ENCODE assay signal across 1 cellular context in the genomic region with DNA sequence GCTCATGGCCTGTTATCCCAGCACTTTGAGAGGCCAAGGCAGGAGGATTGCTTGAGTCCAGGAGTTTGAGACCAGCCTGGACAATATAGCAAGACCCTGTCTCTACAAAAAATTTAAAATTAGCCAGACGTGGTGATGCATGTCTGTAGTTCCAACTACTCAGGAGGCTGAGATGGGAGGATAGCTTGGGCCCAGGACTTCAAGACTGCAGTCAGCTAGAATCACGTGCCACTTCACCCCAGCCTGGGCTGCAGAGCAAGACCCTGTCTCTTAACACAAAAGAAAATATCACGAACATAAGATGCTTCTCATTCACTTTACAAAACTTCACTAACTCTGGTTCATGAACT.
TF ChIP-seq lines count a peak whose summit lies in the region.

No MANE protein-coding gene starts in this region.

TF ChIP-seq in HEK293, 187 proteins besides CTCF, POLR2A, EP300 and RAD21:
- TF ChIP-seq ZNF121 (tag by site-specific recombination; IDR thresholded peaks at IDR 0.05): peak; percentile 97
